In the genomic region with DNA sequence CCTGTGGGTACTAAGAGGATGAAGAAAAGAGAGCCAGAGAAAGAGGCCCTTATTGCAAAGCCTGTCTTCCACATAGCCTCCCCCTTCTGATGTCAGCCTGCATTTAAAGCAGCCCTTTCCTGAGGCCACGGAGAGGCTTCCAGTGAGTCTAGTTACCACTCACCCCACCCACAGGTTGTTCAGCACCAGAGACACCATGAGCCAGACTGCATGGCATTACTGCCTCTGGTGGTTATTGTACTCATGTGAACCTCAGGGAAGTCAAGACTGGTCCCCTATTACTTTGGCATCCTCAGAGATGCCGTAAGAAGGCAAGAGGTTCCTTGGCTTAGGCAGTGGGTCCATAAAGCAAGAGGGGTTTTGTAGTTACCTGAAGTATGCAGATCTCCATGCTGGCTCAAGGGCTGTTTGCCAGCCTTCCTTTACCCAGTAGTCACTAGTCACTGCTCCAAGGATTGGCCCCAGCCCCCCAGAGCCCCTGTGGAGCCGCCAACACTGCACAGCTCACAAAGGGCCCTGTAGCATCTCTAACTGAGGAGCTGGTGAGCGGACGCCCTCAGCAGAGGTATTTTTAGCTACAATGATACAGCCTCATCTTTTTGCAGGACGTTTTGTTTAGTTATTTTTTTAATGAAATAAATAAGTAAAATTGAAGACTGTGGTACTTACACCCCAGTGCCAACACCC, we compare ENCODE assay signal across 10 cellular contexts. TPM values are rescaled to one million over a fixed set of nuclear protein-coding genes. Genes with fewer than 3 reads are reported as not detected.
DNase-seq lines count a peak whose midpoint lies in the region; ATAC-seq and TF ChIP-seq lines count a peak whose summit lies in the region.
"Had no signal": no experiment of that assay in that cellular context is flagged by ENCODE, and none has a peak within 500 bp of the region (broad histone marks: within the 10 kb centered on the region; RNA-seq: fewer than 3 reads in every experiment).

No MANE protein-coding gene starts in this region.

- no peak overlapping the region for H3K4me3 ChIP-seq in heart left ventricle

- H3K4me1 Mint-ChIP-seq in stimulated activated naive CD8-positive, alpha-beta T cell treated with anti-CD3 and anti-CD28 coated beads, Interleukin-15, Interleukin-2, amounts not matched to agents 100 ng/mL and 50 ng/mL, for 24 hours (ENCODE audit: low read depth): no peaks in the 10 kb centered on the region

- TF ChIP-seq POLR2A in heart left ventricle (IDR thresholded peaks at IDR 0.05): no peak

- WGBS in heart left ventricle, 4 donors: 62 to 70% (median 67%) methylated on average over 6 of the region's 6 CpGs

- no peak for TF ChIP-seq CTCF in VCaP (conservative IDR thresholded peaks at IDR 0.05)
- peak in 1 of 12 donors; percentile 14 for TF ChIP-seq CTCF in heart left ventricle (IDR thresholded peaks at IDR 0.05)

- H3K4me1 ChIP-seq in heart left ventricle: peaks cover 0 to 51% (median 19%) of the 10 kb centered on the region in 12 donors

- no peaks in the 10 kb centered on the region for H3K9me3 ChIP-seq in heart left ventricle

- peak; percentile 22 for DNase-seq in activated CD4-positive, alpha-beta T cell treated with anti-CD3 and anti-CD28 coated beads for 48 hours
- no peak for DNase-seq in activated CD4-positive, alpha-beta T cell treated with anti-CD3 and anti-CD28 coated beads for 4 hours
- DNase-seq in heart left ventricle: no peak
- no peak for DNase-seq in activated CD8-positive, alpha-beta memory T cell treated with anti-CD3 and anti-CD28 coated beads, Interleukin-2, amount 50 U/mL, for 48 hours
- DNase-seq: T-helper 17 cell had no signal

- H3K27me3 Mint-ChIP-seq in stimulated activated naive CD8-positive, alpha-beta T cell treated with anti-CD3 and anti-CD28 coated beads, Interleukin-15, Interleukin-2, amounts not matched to agents 100 ng/mL and 50 ng/mL, for 24 hours: no peaks in the 10 kb centered on the region
- H3K27me3 Mint-ChIP-seq: T-helper 17 cell had no signal

- peak overlapping the region; percentile 37 for H3K27ac Mint-ChIP-seq in stimulated activated naive CD8-positive, alpha-beta T cell treated with anti-CD3 and anti-CD28 coated beads, Interleukin-15, Interleukin-2, amounts not matched to agents 100 ng/mL and 50 ng/mL, for 24 hours
- H3K27ac Mint-ChIP-seq: T-helper 17 cell had no signal

- no peaks in the 10 kb centered on the region for H3K27me3 ChIP-seq in heart left ventricle

- H3K36me3 Mint-ChIP-seq in stimulated activated naive CD8-positive, alpha-beta T cell treated with anti-CD3 and anti-CD28 coated beads, Interleukin-15, Interleukin-2, amounts not matched to agents 100 ng/mL and 50 ng/mL, for 24 hours (ENCODE audit: low read depth): peaks cover 61% of the 10 kb centered on the region

- H3K9me3 Mint-ChIP-seq in stimulated activated naive CD8-positive, alpha-beta T cell treated with anti-CD3 and anti-CD28 coated beads, Interleukin-15, Interleukin-2, amounts not matched to agents 100 ng/mL and 50 ng/mL, for 24 hours: no peaks in the 10 kb centered on the region

- peak; percentile 29 to 64 (median 52) for ATAC-seq in heart left ventricle
- no peak for ATAC-seq in HG03439 (IDR thresholded peaks at IDR 0.05; ENCODE audit: unreplicated experiment)
- no peak for ATAC-seq in HG02798 (IDR thresholded peaks at IDR 0.05; ENCODE audit: poor library complexity, unreplicated experiment)
- ATAC-seq: T-helper 17 cell had no signal

- intact Hi-C loops in heart left ventricle (cut with DNase I): no loop called here

- no peak overlapping the region for H3K4me3 Mint-ChIP-seq in stimulated activated naive CD8-positive, alpha-beta T cell treated with anti-CD3 and anti-CD28 coated beads, Interleukin-15, Interleukin-2, amounts not matched to agents 100 ng/mL and 50 ng/mL, for 24 hours
- H3K4me3 Mint-ChIP-seq: T-helper 17 cell had no signal

- H3K36me3 ChIP-seq in heart left ventricle: peaks cover 0 to 17% (median 0%) of the 10 kb centered on the region in 9 donors

- H3K27ac ChIP-seq in VCaP (peak overlapping the region; percentile 26), heart left ventricle (peak overlapping the region in 7 of 12 donors; percentile 16 to 68 (median 56))

RNA-seq across cellular contexts. Expression of a gene that starts 20.7 kb away (rescaled TPM):
- 1 to 10 TPM; 2.7 to 6.8 (median 4.0) TPM for total RNA-seq in heart left ventricle
- polyA plus RNA-seq in heart left ventricle: 1 to 10 TPM in 1 of 2 donors, under 1 TPM in 1; 0.89 to 2.2 TPM
- total RNA-seq: MCF 10A had no signal

Comparison
In these comparisons a context has a peak if more than half of its experiments do, and no peak if none do; other contexts are left out.
1. ATAC-seq: peak in heart left ventricle (4 of 4); none in HG03439 (single experiment) and HG02798 (single experiment).